Comparison of ENCODE assay signal across 20 cellular contexts in the genomic region with DNA sequence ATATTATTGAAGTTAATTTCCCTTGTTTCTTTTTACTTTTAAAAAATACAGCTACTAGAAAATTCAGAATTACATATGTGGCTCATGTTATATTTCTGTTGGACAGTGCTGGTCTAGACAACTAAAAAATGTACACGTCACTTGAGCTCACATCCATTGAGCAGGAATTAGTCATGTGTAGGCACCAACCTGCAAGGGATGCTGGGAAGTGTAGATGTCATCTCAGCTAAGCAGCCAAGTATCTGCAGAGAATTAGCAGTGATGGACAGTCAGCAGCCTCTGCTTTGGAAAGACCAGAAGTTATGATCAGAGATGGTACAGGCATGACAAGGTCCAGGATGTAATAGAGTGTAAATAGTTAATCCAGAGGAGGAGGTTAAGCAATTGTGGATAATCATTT.
A peak's percentile ranks its signal among the peaks of the same experiment; 100 is the strongest.
DNase-seq lines count a peak whose midpoint lies in the region; ATAC-seq and TF ChIP-seq lines count a peak whose summit lies in the region.
"Had no signal": no experiment of that assay in that cellular context is flagged by ENCODE, and none has a peak within 500 bp of the region (broad histone marks: within the 10 kb centered on the region; RNA-seq: fewer than 3 reads in every experiment).

No MANE protein-coding gene starts in this region.

- H3K27me3 ChIP-seq in esophagus squamous epithelium = peaks cover 0 to 10% (median 0%) of the 10 kb centered on the region in 4 donors
- H3K27me3 ChIP-seq: MG63 had no signal

- no peaks in the 10 kb centered on the region for H3K36me3 ChIP-seq in esophagus squamous epithelium
- H3K36me3 ChIP-seq: MG63, SJSA1 had no signal

- intact Hi-C loops in esophagus squamous epithelium (cut with DNase I) = no loop called here

- DNase-seq in COLO668 (lab: John Stamatoyannopoulos, UW; ENCODE audit: unreplicated experiment) = peak; percentile 28
- peak; percentile 4 for DNase-seq in Daoy (ENCODE audit: low read depth)
- peak; percentile 19 for DNase-seq in NCI-H748 treated with DMSO at 0.1 percent for 48 hours (lab: John Stamatoyannopoulos, UW)
- peak; percentile 26 for DNase-seq in epithelial cell of esophagus (ENCODE audit: low read depth)
- DNase-seq in esophagus squamous epithelium (lab: John Stamatoyannopoulos, UW) = no peak
- no peak for DNase-seq in DMS 273 (lab: John Stamatoyannopoulos, UW; ENCODE audit: unreplicated experiment)
- DNase-seq: AML-193, DMS 273 treated with DMSO at 0.1 percent for 48 hours, H7, IMR-90, MG63, NCI-H1048, NCI-H1436, NCI-H2081 treated with DMSO at 0.1 percent for 48 hours, PC-9, SW 1271 had no signal

- TF ChIP-seq CTCF in epithelial cell of esophagus (IDR thresholded peaks at IDR 0.05; ENCODE audit: insufficient read depth, low read depth, low read length, missing control alignments) = no peak
- TF ChIP-seq CTCF in esophagus squamous epithelium (IDR thresholded peaks at IDR 0.05) = no peak

- H3K9me3 ChIP-seq in esophagus squamous epithelium = no peaks in the 10 kb centered on the region
- H3K9me3 ChIP-seq: MG63, SJSA1 had no signal

- H3K4me3 ChIP-seq in epithelial cell of esophagus (ENCODE audit: low read length) (no peak overlapping the region), esophagus squamous epithelium (no peak overlapping the region)
- H3K4me3 ChIP-seq: MG63, PC-9, SJSA1 had no signal

- 33 to 50% methylated on average over 1 of the region's 1 CpG for WGBS in esophagus squamous epithelium, 2 donors

- peaks cover 0 to 18% (median 0%) of the 10 kb centered on the region in 3 donors for H3K4me1 ChIP-seq in esophagus squamous epithelium
- H3K4me1 ChIP-seq: SJSA1 had no signal

- no peak for TF ChIP-seq POLR2A in esophagus squamous epithelium (IDR thresholded peaks at IDR 0.05)

- no peak for ATAC-seq in GM19467 (IDR thresholded peaks at IDR 0.05; ENCODE audit: unreplicated experiment)

- no peak overlapping the region for H3K27ac ChIP-seq in esophagus squamous epithelium
- H3K27ac ChIP-seq: C4-2B, HL-60, PC-9, SJSA1 had no signal

Comparison
In these comparisons a context has a peak if more than half of its experiments do, and no peak if none do; other contexts are left out.
1. DNase-seq: peak in COLO668 (single experiment), Daoy (single experiment), NCI-H748 treated with DMSO at 0.1 percent for 48 hours (single experiment) and epithelial cell of esophagus (single experiment); none in esophagus squamous epithelium (single experiment) and DMS 273 (single experiment).